ENCODE assay signal across 1 cellular context in the genomic region with DNA sequence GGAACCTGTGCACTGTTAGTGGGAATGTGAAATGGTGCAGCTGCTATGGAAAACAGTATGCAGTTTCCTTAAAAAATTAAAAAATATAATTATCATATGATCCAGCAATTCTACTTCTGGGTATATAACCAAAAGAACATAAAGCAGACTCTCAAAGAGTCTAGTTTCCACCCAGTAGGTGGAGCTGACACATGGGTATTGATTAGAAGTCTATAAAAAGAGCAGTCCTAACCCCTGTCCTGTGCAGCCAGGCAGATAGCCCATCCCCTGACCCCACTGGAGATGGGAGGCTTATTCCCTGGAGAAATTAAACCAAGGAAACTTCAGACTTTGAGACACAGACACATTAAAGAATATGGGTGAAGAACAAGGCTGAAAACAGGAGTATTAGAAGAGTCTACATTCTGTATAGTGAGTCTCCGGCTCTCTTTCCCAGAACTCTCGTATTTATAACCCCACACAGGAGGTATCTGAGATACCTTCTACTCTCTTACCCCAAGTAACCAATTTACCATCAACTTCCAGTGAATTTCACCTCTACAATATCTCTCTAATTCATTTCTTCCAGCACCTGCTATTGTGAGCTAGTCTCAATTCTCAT.
A peak's percentile ranks its signal among the peaks of the same experiment; 100 is the strongest.
TF ChIP-seq lines count a peak whose summit lies in the region.

No MANE protein-coding gene starts in this region.

TF ChIP-seq in GM12878, 131 proteins besides CTCF, POLR2A, EP300 and RAD21:
- TF ChIP-seq EGR1 (IDR thresholded peaks at IDR 0.05; ENCODE audit: borderline replicate concordance in 1 of 2, low read depth in 2 of 2, low read length in 2 of 2) (no peak), SMC3 (IDR thresholded peaks at IDR 0.05; ENCODE audit: borderline replicate concordance, low read length) (peak; percentile 13; the same call in 1 of the 2 replicates), GATAD2B (conservative IDR thresholded peaks at IDR 0.05; ENCODE audit: low read depth) (no peak)
